In genomic region chr4:3013839-3014350, GRCh38 we compare ENCODE assay signal across 1 cellular context.
TF ChIP-seq lines count a peak whose summit lies in the region.

No MANE protein-coding gene starts in this region.

TF ChIP-seq in K562, 482 proteins besides CTCF, POLR2A, EP300 and RAD21 (continued from another document and continues in another):
- no peak for TF ChIP-seq CHD7 (IDR thresholded peaks at IDR 0.05; ENCODE audit: low read depth, low read length)
- TF ChIP-seq PBX2 (CRISPR knock-in tag; IDR thresholded peaks at IDR 0.05; ENCODE audit: low read depth), result no peak
- TF ChIP-seq PBX2 (tag; conservative IDR thresholded peaks at IDR 0.05; ENCODE audit: low read depth), result 0 out of 2 replicates have a peak, but pooled peaks have one; percentile 34
- no peak for TF ChIP-seq ZNF57 (CRISPR knock-in tag; IDR thresholded peaks at IDR 0.05)
- TF ChIP-seq ZNF75A (CRISPR knock-in tag; IDR thresholded peaks at IDR 0.05), result no peak
- no peak for TF ChIP-seq TAF1 (IDR thresholded peaks at IDR 0.05; ENCODE audit: control insufficient read depth, extremely low read depth, insufficient read depth, low read length, severe bottlenecking)
- TF ChIP-seq MTA1 (IDR thresholded peaks at IDR 0.05; ENCODE audit: borderline replicate concordance), result no peak
- no peak for TF ChIP-seq RERE (CRISPR knock-in tag; IDR thresholded peaks at IDR 0.05; ENCODE audit: borderline replicate concordance)
- TF ChIP-seq ZBTB8A (IDR thresholded peaks at IDR 0.05; ENCODE audit: partially characterized antibody), result no peak
- no peak for TF ChIP-seq RBFOX2 (IDR thresholded peaks at IDR 0.05; ENCODE audit: low read depth, low read length)
- no peak for TF ChIP-seq PURB (CRISPR knock-in tag; IDR thresholded peaks at IDR 0.05; ENCODE audit: low read depth)
- no peak for TF ChIP-seq ZNF143 (CRISPR knock-in tag; IDR thresholded peaks at IDR 0.05)
- TF ChIP-seq HOMEZ (CRISPR knock-in tag; IDR thresholded peaks at IDR 0.05), result no peak
- no peak for TF ChIP-seq NFATC3 (IDR thresholded peaks at IDR 0.05)
- no peak for TF ChIP-seq ZNF444 (CRISPR knock-in tag; IDR thresholded peaks at IDR 0.05)
- no peak for TF ChIP-seq ZBED1 (IDR thresholded peaks at IDR 0.05)
- TF ChIP-seq CREB3L1 (IDR thresholded peaks at IDR 0.05; ENCODE audit: borderline replicate concordance, low read depth), result no peak
- TF ChIP-seq NEUROD1 (IDR thresholded peaks at IDR 0.05; ENCODE audit: borderline replicate concordance, low read depth, low read length, partially characterized antibody), result no peak
- peak; percentile 91 for TF ChIP-seq CBFA2T3 (IDR thresholded peaks at IDR 0.05)
- no peak for TF ChIP-seq ZNF277 (CRISPR knock-in tag; IDR thresholded peaks at IDR 0.05; ENCODE audit: borderline replicate concordance)
- no peak for TF ChIP-seq NKRF (IDR thresholded peaks at IDR 0.05; ENCODE audit: borderline replicate concordance)
- no peak for TF ChIP-seq E2F3 (CRISPR knock-in tag; IDR thresholded peaks at IDR 0.05)
- peak; percentile 59 for TF ChIP-seq PKNOX1 (IDR thresholded peaks at IDR 0.05)
